8 cellular contexts compared by ENCODE assay signal in the genomic region with DNA sequence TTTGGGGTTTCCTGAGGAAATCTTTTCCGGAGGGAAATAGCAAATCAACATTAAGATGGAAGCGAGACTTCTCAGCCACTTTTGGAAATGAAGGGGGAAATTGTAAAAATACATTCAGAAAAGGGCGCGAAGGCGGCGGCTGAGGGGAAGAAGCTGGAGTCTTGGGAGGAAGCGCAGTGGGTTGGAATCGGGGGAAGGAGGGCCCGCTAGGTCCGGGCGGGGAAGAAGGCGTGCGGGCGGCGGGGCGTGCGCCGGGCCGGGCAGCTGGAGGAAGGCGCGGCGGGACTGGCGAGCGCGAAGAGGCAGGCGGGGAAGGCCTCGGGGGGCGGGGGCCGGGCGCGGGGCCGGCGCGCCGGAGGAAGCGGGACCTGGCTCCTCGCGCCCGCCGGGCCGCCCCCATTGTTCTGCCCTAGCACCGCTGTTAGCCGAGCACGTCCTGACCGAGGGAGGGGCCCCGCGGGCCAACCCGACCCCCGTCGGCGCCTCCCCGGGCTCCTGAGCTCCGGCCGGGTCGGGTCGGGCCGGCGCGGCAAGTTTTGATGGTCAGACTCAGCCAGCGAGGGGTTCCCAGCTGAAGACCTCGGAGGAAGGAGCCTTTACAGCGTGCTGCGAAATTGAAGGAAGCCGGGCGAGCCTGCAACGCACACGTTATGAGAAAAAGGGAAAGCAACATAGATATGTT. TPM values are rescaled to one million over a fixed set of nuclear protein-coding genes. Genes with fewer than 3 reads are reported as not detected.
DNase-seq lines count a peak whose midpoint lies in the region; ATAC-seq, FAIRE-seq and TF ChIP-seq lines count a peak whose summit lies in the region.

No MANE protein-coding gene starts in this region.

- DNase-seq in GDM1 (lab: John Stamatoyannopoulos, UW) (peak; percentile 63), T-helper 2 cell (peak in 4 of 5 experiments; percentile 15 to 29 (median 23)), bronchial epithelial cell (ENCODE audit: low read depth) (peak; percentile 37), iPS-NIHi7 (ENCODE audit: extremely low spot score) (peak; percentile 56)

- H3K27me3 ChIP-seq in bronchial epithelial cell (ENCODE audit: control insufficient read depth, insufficient read depth, low read length) (no peaks in the 10 kb centered on the region), skeletal muscle satellite cell (ENCODE audit: control insufficient read depth, insufficient read depth, low read length) (no peaks in the 10 kb centered on the region)

- no peaks in the 10 kb centered on the region for H3K36me3 ChIP-seq in bronchial epithelial cell (ENCODE audit: control insufficient read depth, insufficient read depth, low read length)
- H3K36me3 ChIP-seq in skeletal muscle satellite cell (ENCODE audit: insufficient read depth, low read length) = no peaks in the 10 kb centered on the region

- peak overlapping the region; percentile 96 for H3K4me2 ChIP-seq in skeletal muscle satellite cell (ENCODE audit: low read length)

- peak; percentile 28 for ATAC-seq in HG03159 (IDR thresholded peaks at IDR 0.05; ENCODE audit: unreplicated experiment)
- no peak for ATAC-seq in HG03460 (IDR thresholded peaks at IDR 0.05; ENCODE audit: unreplicated experiment)
- no peak for ATAC-seq in HG02970 (IDR thresholded peaks at IDR 0.05; ENCODE audit: low FRiP score, unreplicated experiment)

- H3K9me3 ChIP-seq in skeletal muscle satellite cell (replicated peaks; ENCODE audit: low read length) = no peaks in the 10 kb centered on the region

- no peak for FAIRE-seq in bronchial epithelial cell (lab: Jason Lieb, UNC)

- H3K4me3 ChIP-seq in bronchial epithelial cell (ENCODE audit: low read depth, low read length) (peak overlapping the region; percentile 68), skeletal muscle satellite cell (ENCODE audit: low read length) (peak overlapping the region; percentile 76)

- H3K9ac ChIP-seq in skeletal muscle satellite cell (ENCODE audit: low read depth, low read length) = peak overlapping the region; percentile 95

- TF ChIP-seq CTCF in bronchial epithelial cell (IDR thresholded peaks at IDR 0.05; ENCODE audit: insufficient read depth, low read length, severe bottlenecking) = no peak

- peaks cover 12% of the 10 kb centered on the region for H3K4me1 ChIP-seq in skeletal muscle satellite cell (ENCODE audit: control insufficient read depth, insufficient read depth, low read length)

RNA-seq across cellular contexts. Expression of a gene that starts 1.6 kb away (rescaled TPM):
- total RNA-seq in bronchial epithelial cell = under 0.01 and 0.13 TPM in 2 replicates
- 0.25 and 0.44 TPM in 2 replicates for total RNA-seq in skeletal muscle satellite cell (2012; rRNA removed)

RNA-seq across cellular contexts. Expression of a gene that starts 6.9 kb away (rescaled TPM):
- 40.8 and 64.8 TPM in 2 replicates for total RNA-seq in bronchial epithelial cell
- total RNA-seq in skeletal muscle satellite cell (2012; rRNA removed) = 21.0 and 29.3 TPM in 2 replicates
